In the genomic region with DNA sequence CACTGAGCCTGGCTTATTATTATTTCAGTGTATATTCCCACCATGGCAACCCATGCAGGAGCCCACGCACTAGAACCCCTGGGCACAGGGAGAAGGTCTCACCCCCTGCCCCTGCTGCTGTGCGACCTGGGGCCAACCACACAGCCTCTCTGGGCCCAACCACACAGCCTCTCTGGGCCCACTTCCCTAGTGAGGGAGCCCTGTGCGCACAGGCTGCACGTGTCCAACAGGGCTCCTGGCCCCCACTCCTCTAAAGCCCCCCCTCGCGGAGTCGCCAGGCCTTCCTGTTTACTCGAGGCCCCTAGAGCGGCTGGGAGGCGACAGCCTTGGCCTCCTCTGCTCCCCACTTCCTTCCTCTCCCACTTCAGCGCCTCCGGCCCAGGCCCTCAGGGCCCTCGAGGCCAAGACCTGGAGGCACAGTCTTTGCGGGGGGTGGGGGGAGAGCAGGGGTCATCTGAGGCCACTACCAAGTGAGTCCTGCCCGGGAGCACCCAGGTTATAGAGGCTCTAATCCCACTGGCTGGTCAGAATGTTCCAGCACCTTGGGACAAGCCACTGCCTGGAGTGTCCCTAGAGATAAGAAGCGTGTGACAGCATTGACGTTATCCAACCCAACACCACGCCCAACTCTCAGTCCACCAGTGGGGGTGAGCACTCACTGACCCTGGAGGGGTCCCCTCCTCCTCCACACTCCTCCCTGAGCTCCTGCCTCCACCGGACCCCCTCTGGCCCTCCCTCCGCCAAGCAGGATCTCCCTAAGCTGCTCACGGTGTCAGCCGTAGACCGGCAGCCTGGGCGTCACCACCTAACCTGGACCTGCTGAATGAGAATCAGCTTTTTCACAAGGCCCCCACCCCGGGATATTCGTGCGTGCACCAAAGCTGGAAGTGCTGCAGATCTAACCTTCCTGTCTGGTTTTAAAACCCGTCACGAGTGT, we compare ENCODE assay signal across 9 cellular contexts. TPM values are rescaled to one million over a fixed set of nuclear protein-coding genes. Genes with fewer than 3 reads are reported as not detected.
DNase-seq lines count a peak whose midpoint lies in the region; ATAC-seq and TF ChIP-seq lines count a peak whose summit lies in the region.
"Had no signal": no experiment of that assay in that cellular context is flagged by ENCODE, and none has a peak within 500 bp of the region (broad histone marks: within the 10 kb centered on the region; RNA-seq: fewer than 3 reads in every experiment).

No MANE protein-coding gene starts in this region.

- TF ChIP-seq CTCF in GM12865 (IDR thresholded peaks at IDR 0.05; ENCODE audit: insufficient read depth, low read depth, low read length, missing control alignments) (no peak), WTC11 (IDR thresholded peaks at IDR 0.05) (no peak), GM13977 (IDR thresholded peaks at IDR 0.05; ENCODE audit: extremely low read depth, insufficient read depth, missing control alignments) (no peak), RWPE1 (conservative IDR thresholded peaks at IDR 0.05; ENCODE audit: low read depth) (no peak)

- H3K9me3 ChIP-seq in esophagus (ENCODE audit: control insufficient read depth in 2 of 2, insufficient read depth in 1 of 2, low read depth in 1 of 2, low read length in 1 of 2): no peaks in the 10 kb centered on the region

- no peak overlapping the region for H3K4me3 Mint-ChIP-seq in WTC11
- H3K4me3 Mint-ChIP-seq: neural crest cell had no signal

- H3K27ac Mint-ChIP-seq in WTC11: peak overlapping the region; percentile 60

- H3K36me3 ChIP-seq in esophagus (ENCODE audit: control insufficient read depth in 2 of 2, insufficient read depth in 2 of 2, low read length in 1 of 2): peaks cover 0 to 1% of the 10 kb centered on the region in 2 donors

- H3K4me1 ChIP-seq in esophagus (ENCODE audit: control insufficient read depth in 2 of 2, insufficient read depth in 2 of 2, low read length in 1 of 2): peaks cover 0 to 2% of the 10 kb centered on the region in 2 donors

- DNase-seq in GM12865 (ENCODE audit: low read depth) (peak; percentile 60), WTC11 (ENCODE audit: low spot score) (no peak), pons (ENCODE audit: low spot score) (peak; percentile 72), NCI-H2029 treated with DMSO at 0.1 percent for 48 hours (lab: John Stamatoyannopoulos, UW) (no peak), GM13977 (ENCODE audit: low spot score) (no peak), RWPE1 (ENCODE audit: low spot score) (no peak)

- POLR2A ChIA-PET in WTC11 (lab: Charles Lee) (interaction anchor here (0.8 to 1.6 kb wide), 2 partner anchors 8 to 120 kb away, joined by 3 read pairs; a partner anchor contains a TSS), RWPE1 (lab: Yijun Ruan, JAX; ENCODE audit: low non-redundant PET) (no interaction called here)

- in situ Hi-C loops in GM13977 (cut with MboI; ENCODE audit: low pct_unique_long_range_greater_than_20kb, low sequenced_read_pairs, unreplicated experiment): no loop called here

- no peak overlapping the region for H3K4me3 ChIP-seq in GM12865 (ENCODE audit: low read depth, low read length)
- no peak overlapping the region for H3K4me3 ChIP-seq in esophagus (ENCODE audit: low read depth in 1 of 2, low read length in 2 of 2)

- H3K4me1 Mint-ChIP-seq in WTC11: 0 out of 2 replicates have a peak, but pooled peaks cover 2% of the 10 kb centered on the region

- WGBS in esophagus, 2 donors: 56% methylated on average over 29 of the region's 29 CpGs

- no peaks in the 10 kb centered on the region for H3K27me3 ChIP-seq in esophagus (ENCODE audit: control insufficient read depth in 1 of 2, insufficient read depth in 2 of 2, low read length in 2 of 2)

- H3K9me3 Mint-ChIP-seq in WTC11: no peaks in the 10 kb centered on the region
- H3K9me3 Mint-ChIP-seq: neural crest cell had no signal

- no peak for ATAC-seq in WTC11
- ATAC-seq in HG02840 (IDR thresholded peaks at IDR 0.05; ENCODE audit: low FRiP score, unreplicated experiment): no peak

- no peaks in the 10 kb centered on the region for H3K27me3 Mint-ChIP-seq in WTC11 (ENCODE audit: low read depth)

- no peaks in the 10 kb centered on the region for H3K36me3 Mint-ChIP-seq in WTC11

- CTCF ChIA-PET in WTC11 (lab: Charles Lee) (interaction anchor here (0.8 to 1.2 kb wide), 6 partner anchors 7 to 128 kb away, joined by 3 to 4 read pairs (median 3); a partner anchor contains a TSS), RWPE1 (lab: Yijun Ruan, JAX) (interaction anchor here (0.6 to 1.5 kb wide), 3 partner anchors 7 to 1933 kb away, joined by 3 to 5 read pairs (median 3); no protein-coding TSS in a partner anchor)

- H3K27ac ChIP-seq in esophagus (ENCODE audit: low read depth in 2 of 2, low read length in 1 of 2): peak overlapping the region; percentile 50 to 74
- no peak overlapping the region for H3K27ac ChIP-seq in RWPE1

TF ChIP-seq in WTC11, 78 proteins besides CTCF, POLR2A, EP300 and RAD21 (continues in another document):
- TF ChIP-seq, protein P1, sequence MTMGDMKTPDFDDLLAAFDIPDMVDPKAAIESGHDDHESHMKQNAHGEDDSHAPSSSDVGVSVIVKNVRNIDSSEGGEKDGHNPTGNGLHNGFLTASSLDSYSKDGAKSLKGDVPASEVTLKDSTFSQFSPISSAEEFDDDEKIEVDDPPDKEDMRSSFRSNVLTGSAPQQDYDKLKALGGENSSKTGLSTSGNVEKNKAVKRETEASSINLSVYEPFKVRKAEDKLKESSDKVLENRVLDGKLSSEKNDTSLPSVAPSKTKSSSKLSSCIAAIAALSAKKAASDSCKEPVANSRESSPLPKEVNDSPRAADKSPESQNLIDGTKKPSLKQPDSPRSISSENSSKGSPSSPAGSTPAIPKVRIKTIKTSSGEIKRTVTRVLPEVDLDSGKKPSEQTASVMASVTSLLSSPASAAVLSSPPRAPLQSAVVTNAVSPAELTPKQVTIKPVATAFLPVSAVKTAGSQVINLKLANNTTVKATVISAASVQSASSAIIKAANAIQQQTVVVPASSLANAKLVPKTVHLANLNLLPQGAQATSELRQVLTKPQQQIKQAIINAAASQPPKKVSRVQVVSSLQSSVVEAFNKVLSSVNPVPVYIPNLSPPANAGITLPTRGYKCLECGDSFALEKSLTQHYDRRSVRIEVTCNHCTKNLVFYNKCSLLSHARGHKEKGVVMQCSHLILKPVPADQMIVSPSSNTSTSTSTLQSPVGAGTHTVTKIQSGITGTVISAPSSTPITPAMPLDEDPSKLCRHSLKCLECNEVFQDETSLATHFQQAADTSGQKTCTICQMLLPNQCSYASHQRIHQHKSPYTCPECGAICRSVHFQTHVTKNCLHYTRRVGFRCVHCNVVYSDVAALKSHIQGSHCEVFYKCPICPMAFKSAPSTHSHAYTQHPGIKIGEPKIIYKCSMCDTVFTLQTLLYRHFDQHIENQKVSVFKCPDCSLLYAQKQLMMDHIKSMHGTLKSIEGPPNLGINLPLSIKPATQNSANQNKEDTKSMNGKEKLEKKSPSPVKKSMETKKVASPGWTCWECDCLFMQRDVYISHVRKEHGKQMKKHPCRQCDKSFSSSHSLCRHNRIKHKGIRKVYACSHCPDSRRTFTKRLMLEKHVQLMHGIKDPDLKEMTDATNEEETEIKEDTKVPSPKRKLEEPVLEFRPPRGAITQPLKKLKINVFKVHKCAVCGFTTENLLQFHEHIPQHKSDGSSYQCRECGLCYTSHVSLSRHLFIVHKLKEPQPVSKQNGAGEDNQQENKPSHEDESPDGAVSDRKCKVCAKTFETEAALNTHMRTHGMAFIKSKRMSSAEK (CRISPR knock-in tag; IDR thresholded peaks at IDR 0.05; ENCODE audit: borderline replicate concordance): no peak
- TF ChIP-seq ZNF138 (CRISPR knock-in tag; conservative IDR thresholded peaks at IDR 0.05): no peak
- TF ChIP-seq, protein P2, sequence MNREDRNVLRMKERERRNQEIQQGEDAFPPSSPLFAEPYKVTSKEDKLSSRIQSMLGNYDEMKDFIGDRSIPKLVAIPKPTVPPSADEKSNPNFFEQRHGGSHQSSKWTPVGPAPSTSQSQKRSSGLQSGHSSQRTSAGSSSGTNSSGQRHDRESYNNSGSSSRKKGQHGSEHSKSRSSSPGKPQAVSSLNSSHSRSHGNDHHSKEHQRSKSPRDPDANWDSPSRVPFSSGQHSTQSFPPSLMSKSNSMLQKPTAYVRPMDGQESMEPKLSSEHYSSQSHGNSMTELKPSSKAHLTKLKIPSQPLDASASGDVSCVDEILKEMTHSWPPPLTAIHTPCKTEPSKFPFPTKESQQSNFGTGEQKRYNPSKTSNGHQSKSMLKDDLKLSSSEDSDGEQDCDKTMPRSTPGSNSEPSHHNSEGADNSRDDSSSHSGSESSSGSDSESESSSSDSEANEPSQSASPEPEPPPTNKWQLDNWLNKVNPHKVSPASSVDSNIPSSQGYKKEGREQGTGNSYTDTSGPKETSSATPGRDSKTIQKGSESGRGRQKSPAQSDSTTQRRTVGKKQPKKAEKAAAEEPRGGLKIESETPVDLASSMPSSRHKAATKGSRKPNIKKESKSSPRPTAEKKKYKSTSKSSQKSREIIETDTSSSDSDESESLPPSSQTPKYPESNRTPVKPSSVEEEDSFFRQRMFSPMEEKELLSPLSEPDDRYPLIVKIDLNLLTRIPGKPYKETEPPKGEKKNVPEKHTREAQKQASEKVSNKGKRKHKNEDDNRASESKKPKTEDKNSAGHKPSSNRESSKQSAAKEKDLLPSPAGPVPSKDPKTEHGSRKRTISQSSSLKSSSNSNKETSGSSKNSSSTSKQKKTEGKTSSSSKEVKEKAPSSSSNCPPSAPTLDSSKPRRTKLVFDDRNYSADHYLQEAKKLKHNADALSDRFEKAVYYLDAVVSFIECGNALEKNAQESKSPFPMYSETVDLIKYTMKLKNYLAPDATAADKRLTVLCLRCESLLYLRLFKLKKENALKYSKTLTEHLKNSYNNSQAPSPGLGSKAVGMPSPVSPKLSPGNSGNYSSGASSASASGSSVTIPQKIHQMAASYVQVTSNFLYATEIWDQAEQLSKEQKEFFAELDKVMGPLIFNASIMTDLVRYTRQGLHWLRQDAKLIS (CRISPR knock-in tag; IDR thresholded peaks at IDR 0.05; ENCODE audit: borderline replicate concordance): no peak
- TF ChIP-seq, protein P3, sequence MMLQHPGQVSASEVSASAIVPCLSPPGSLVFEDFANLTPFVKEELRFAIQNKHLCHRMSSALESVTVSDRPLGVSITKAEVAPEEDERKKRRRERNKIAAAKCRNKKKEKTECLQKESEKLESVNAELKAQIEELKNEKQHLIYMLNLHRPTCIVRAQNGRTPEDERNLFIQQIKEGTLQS (CRISPR knock-in tag; conservative IDR thresholded peaks at IDR 0.05): no peak

RNA-seq across cellular contexts. Expression of a gene that starts 7.9 kb away (rescaled TPM):
- 3.7 to 4.4 TPM (median 4.2 TPM) in 3 replicates for total RNA-seq in WTC11 (2021)
- 10 to 100 TPM; 11.1 to 17.9 TPM for polyA plus RNA-seq in esophagus

RNA-seq across cellular contexts. Expression of a gene that starts 15.1 kb away (rescaled TPM):
- total RNA-seq in WTC11 (2021): 27.5 to 34.9 TPM (median 34.4 TPM) in 3 replicates
- polyA plus RNA-seq in esophagus: 10 to 100 TPM; 51.7 to 68.4 TPM

RNA-seq across cellular contexts. Expression of a gene that starts 37.1 kb away (rescaled TPM):
- 45.1 to 47.5 TPM (median 45.3 TPM) in 3 replicates for total RNA-seq in WTC11 (2021)
- polyA plus RNA-seq in esophagus: 10 to 100 TPM; 21.8 to 23.6 TPM

RNA-seq across cellular contexts. Expression of a gene that starts 54.5 kb away (rescaled TPM):
- total RNA-seq in WTC11 (2021): 25.1 to 25.7 TPM (median 25.4 TPM) in 3 replicates
- polyA plus RNA-seq in esophagus: 10 to 100 TPM in 1 of 2 donors, 1 to 10 TPM in 1; 4.6 to 15.3 TPM

RNA-seq across cellular contexts. Expression of a gene that starts 59.7 kb away (rescaled TPM):
- 67.7 to 81.7 TPM (median 69.3 TPM) in 3 replicates for total RNA-seq in WTC11 (2021)
- 10 to 100 TPM; 28.7 to 31.5 TPM for polyA plus RNA-seq in esophagus

Comparison
In these comparisons a context has a peak if more than half of its experiments do, and no peak if none do; other contexts are left out.
1. DNase-seq: peak in GM12865 (single experiment) and pons (single experiment); none in WTC11 (single experiment), NCI-H2029 treated with DMSO at 0.1 percent for 48 hours (single experiment), GM13977 (single experiment) and RWPE1 (single experiment).